Comparison of ENCODE assay signal across 9 cellular contexts in genomic region chr10:3948843-3949242, GRCh38.
DNase-seq lines count a peak whose midpoint lies in the region; ATAC-seq, FAIRE-seq and TF ChIP-seq lines count a peak whose summit lies in the region.
"Had no signal": no experiment of that assay in that cellular context is flagged by ENCODE, and none has a peak within 500 bp of the region (broad histone marks: within the 10 kb centered on the region; RNA-seq: fewer than 3 reads in every experiment).

No MANE protein-coding gene starts in this region.

- no peak for FAIRE-seq in bronchial epithelial cell (lab: Jason Lieb, UNC)
- FAIRE-seq: GM12878 had no signal

- no peaks in the 10 kb centered on the region for H3K27me3 ChIP-seq in bronchial epithelial cell (ENCODE audit: control insufficient read depth, insufficient read depth, low read length)

- TF ChIP-seq CTCF in bronchial epithelial cell (IDR thresholded peaks at IDR 0.05; ENCODE audit: insufficient read depth, low read length, severe bottlenecking): no peak

- H3K4me3 ChIP-seq in bronchial epithelial cell (ENCODE audit: low read depth, low read length): no peak overlapping the region
- H3K4me3 ChIP-seq: GM12878 had no signal

- peak; percentile 66 for DNase-seq in H4 (ENCODE audit: low spot score)
- DNase-seq in T-helper 9 cell: peak; percentile 63
- peak; percentile 83 for DNase-seq in bronchial epithelial cell (ENCODE audit: low read depth)
- peak in 3 of 4 experiments; percentile 33 to 40 (median 38) for DNase-seq in stimulated activated CD4-positive, alpha-beta T cell treated with anti-CD3 and anti-CD28 coated beads, Interleukin-1b, Interleukin-23, amount 100 ng/mL, for 24 hours (ENCODE audit: low read depth in 4 of 4, low spot score in 1 of 4)
- no peak for DNase-seq in iPS-NIHi7 (ENCODE audit: extremely low spot score)
- DNase-seq in NCI-H128 (lab: John Stamatoyannopoulos, UW; ENCODE audit: unreplicated experiment): no peak

- no peak for ATAC-seq in HG02623 (IDR thresholded peaks at IDR 0.05; ENCODE audit: unreplicated experiment)
- ATAC-seq in GM18909 (IDR thresholded peaks at IDR 0.05; ENCODE audit: poor library complexity, unreplicated experiment): no peak
- ATAC-seq: GM12878 had no signal

- H3K36me3 ChIP-seq in bronchial epithelial cell (ENCODE audit: control insufficient read depth, insufficient read depth, low read length): no peaks in the 10 kb centered on the region

Comparison
In these comparisons a context has a peak if more than half of its experiments do, and no peak if none do; other contexts are left out.
1. DNase-seq: peak in H4 (single experiment), T-helper 9 cell (single experiment), bronchial epithelial cell (single experiment) and stimulated activated CD4-positive, alpha-beta T cell treated with anti-CD3 and anti-CD28 coated beads, Interleukin-1b, Interleukin-23, amount 100 ng/mL, for 24 hours (3 of 4); none in iPS-NIHi7 (single experiment) and NCI-H128 (single experiment).